ENCODE assay signal across 36 cellular contexts in the genomic region with DNA sequence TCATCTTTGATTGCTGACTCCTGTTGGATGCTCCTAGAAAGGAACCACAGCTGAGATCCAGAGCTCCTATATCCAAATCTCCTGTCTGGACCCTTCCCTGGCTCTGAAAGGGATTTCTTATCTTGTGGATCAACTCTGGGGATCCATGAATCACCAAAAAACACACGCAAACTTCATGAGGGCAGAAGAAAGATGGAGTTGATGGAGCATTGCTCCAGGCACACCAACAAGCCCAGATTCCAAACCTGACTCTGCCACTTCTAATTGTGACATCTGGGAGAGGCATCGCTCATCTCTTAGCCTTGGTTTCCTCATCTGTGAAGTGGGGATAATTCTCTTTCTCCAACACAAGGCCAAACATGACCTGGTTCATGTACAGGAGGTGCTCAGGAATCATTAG. TPM values are rescaled to one million over a fixed set of nuclear protein-coding genes. Genes with fewer than 3 reads are reported as not detected.
"Had no signal": no experiment of that assay in that cellular context is flagged by ENCODE, and none has a peak within 500 bp of the region (broad histone marks: within the 10 kb centered on the region; RNA-seq: fewer than 3 reads in every experiment).

No MANE protein-coding gene starts in this region.

- H3K36me3 Mint-ChIP-seq: activated naive CD4-positive, alpha-beta T cell treated with anti-CD3 and anti-CD28 coated beads, Interleukin-2, amount 50 U/mL, for 24 hours; brain had no signal

- H3K4me3 Mint-ChIP-seq: activated CD4-positive, alpha-beta T cell treated with anti-CD3 and anti-CD28 coated beads, Interleukin-2, amount 10 ng/mL, durations not matched to agents 24 days and 14 days; activated CD8-positive, alpha-beta T cell treated with anti-CD3 and anti-CD28 coated beads for 36 hours; activated naive CD4-positive, alpha-beta T cell treated with anti-CD3 and anti-CD28 coated beads, Interleukin-2, amount 50 U/mL, for 24 hours; brain had no signal

- H3K27ac ChIP-seq: WERI-Rb-1 had no signal

- DNase-seq: activated CD4-positive, alpha-beta T cell treated with anti-CD3 and anti-CD28 coated beads, Interleukin-2, amount 10 ng/mL, durations not matched to agents 24 days and 14 days; activated CD4-positive, alpha-beta T cell treated with anti-CD3 and anti-CD28 coated beads, Interleukin-2, amount 50 U/mL, for 4 hours; activated CD4-positive, CD25-positive, alpha-beta regulatory T cell; activated CD8-positive, alpha-beta T cell treated with anti-CD3 and anti-CD28 coated beads for 36 hours; activated gamma-delta T cell; activated naive CD4-positive, alpha-beta T cell treated with Interleukin-2 at 50 U/mL for 16 hours; activated T-cell treated with anti-CD3 and anti-CD28 coated beads, Interleukin-2, amount 50 U/mL, for 1 hour; anterior cingulate cortex; caudate nucleus; cerebellar nuclear complex; NCI-H1092 treated with DMSO at 0.1 percent for 48 hours; NCI-H1417; NCI-H146; NCI-H187; NCI-H2029 treated with DMSO at 0.1 percent for 48 hours; NCI-H2107; NCI-H2171 treated with DMSO at 0.1 percent for 48 hours; NCI-H2227 treated with DMSO at 0.1 percent for 48 hours; NCI-H524 treated with DMSO at 0.1 percent for 48 hours; SHP77 treated with DMSO at 0.1 percent for 48 hours; SW 1271; T-helper 1 cell; T1000; WERI-Rb-1 had no signal

- H3K27ac Mint-ChIP-seq: activated CD8-positive, alpha-beta T cell treated with anti-CD3 and anti-CD28 coated beads for 36 hours; activated naive CD4-positive, alpha-beta T cell treated with anti-CD3 and anti-CD28 coated beads, Interleukin-2, amount 50 U/mL, for 24 hours; activated T-helper 2 cell treated with anti-CD3 and anti-CD28 coated beads, Interferon-gamma antibody, Interleukin-2, Interleukin-4, amounts not matched to agents 10 μg/mL and 5 μg/mL and 100 μg/mL, durations not matched to agents 14 hours and 24 hours and 36 hours; brain had no signal

- H3K36me3 ChIP-seq: WERI-Rb-1 had no signal

- ATAC-seq: activated CD8-positive, alpha-beta T cell treated with anti-CD3 and anti-CD28 coated beads for 36 hours; Panc1; SK-N-SH treated with all-trans-retinoic acid at 6 μM for 48 hours had no signal

- H3K9me3 Mint-ChIP-seq: activated CD4-positive, alpha-beta T cell treated with anti-CD3 and anti-CD28 coated beads, Interleukin-2, amount 10 ng/mL, durations not matched to agents 24 days and 14 days; activated CD8-positive, alpha-beta T cell treated with anti-CD3 and anti-CD28 coated beads for 36 hours; activated naive CD4-positive, alpha-beta T cell treated with anti-CD3 and anti-CD28 coated beads, Interleukin-2, amount 50 U/mL, for 24 hours; activated T-helper 2 cell treated with anti-CD3 and anti-CD28 coated beads, Interferon-gamma antibody, Interleukin-2, Interleukin-4, amounts not matched to agents 10 μg/mL and 5 μg/mL and 100 μg/mL, durations not matched to agents 14 hours and 24 hours and 36 hours had no signal

RNA-seq across cellular contexts. Expression of a gene that starts 6.7 kb away (rescaled TPM):
- total RNA-seq: NCI-H460 had no signal

RNA-seq across cellular contexts. Expression of a gene that starts 20.8 kb away (rescaled TPM):
- total RNA-seq: activated CD4-positive, alpha-beta T cell treated with anti-CD3 and anti-CD28 coated beads, Interleukin-2, amount 10 ng/mL, durations not matched to agents 24 days and 14 days; activated CD8-positive, alpha-beta memory T cell treated with anti-CD3 and anti-CD28 coated beads for 36 hours; activated CD8-positive, alpha-beta T cell treated with anti-CD3 and anti-CD28 coated beads for 36 hours; activated T-helper 2 cell treated with anti-CD3 and anti-CD28 coated beads, Interferon-gamma antibody, Interleukin-2, Interleukin-4, amounts not matched to agents 10 μg/mL and 5 μg/mL and 100 μg/mL, durations not matched to agents 14 hours and 24 hours and 36 hours; M059J; NCI-H460; RPMI7951; SK-MEL-5; T-helper 2 cell treated with Interferon-gamma antibody and Interleukin-4, amounts not matched to agents 100 ng/mL and 5 ng/mL, for 36 hours had no signal

RNA-seq across cellular contexts. Expression of a gene that starts 30.1 kb away (rescaled TPM):
- total RNA-seq: activated CD4-positive, alpha-beta T cell treated with anti-CD3 and anti-CD28 coated beads, Interleukin-2, amount 10 ng/mL, durations not matched to agents 24 days and 14 days; activated CD8-positive, alpha-beta memory T cell treated with anti-CD3 and anti-CD28 coated beads for 36 hours; activated CD8-positive, alpha-beta T cell treated with anti-CD3 and anti-CD28 coated beads for 36 hours; activated T-helper 2 cell treated with anti-CD3 and anti-CD28 coated beads, Interferon-gamma antibody, Interleukin-2, Interleukin-4, amounts not matched to agents 10 μg/mL and 5 μg/mL and 100 μg/mL, durations not matched to agents 14 hours and 24 hours and 36 hours; bronchial epithelial cell; M059J; NCI-H460; RPMI7951; SK-MEL-5; T-helper 2 cell treated with Interferon-gamma antibody and Interleukin-4, amounts not matched to agents 100 ng/mL and 5 ng/mL, for 36 hours had no signal
